In genomic region chr15:31197497-31198414, GRCh38 we compare ENCODE assay signal across 8 cellular contexts.
DNase-seq lines count a peak whose midpoint lies in the region; ATAC-seq and TF ChIP-seq lines count a peak whose summit lies in the region.

No MANE protein-coding gene starts in this region.

- intact Hi-C loops in heart left ventricle (cut with DNase I), result loop anchor here in 2 of 10 donors (2.0 to 10.0 kb wide), 3 partner anchors 53 to 533 kb away; no protein-coding TSS in a partner anchor

- H3K36me3 ChIP-seq in heart left ventricle, result no peaks in the 10 kb centered on the region

- H3K4me1 ChIP-seq in heart left ventricle, result peaks cover 0 to 8% (median 0%) of the 10 kb centered on the region in 12 donors

- no peaks in the 10 kb centered on the region for H3K27me3 Mint-ChIP-seq in activated T-cell treated with anti-CD3 and anti-CD28 coated beads, Interleukin-2, amount 50 U/mL, for 24 hours

- DNase-seq in GM10266 (ENCODE audit: extremely low spot score) (peak; percentile 66), heart left ventricle (peak in 2 of 5 donors; percentile 45 to 76)
- peak; percentile 59 for DNase-seq in activated T-cell treated with anti-CD3 and anti-CD28 coated beads, Interleukin-2, amount 50 U/mL, for 24 hours
- DNase-seq in stimulated activated CD4-positive, alpha-beta T cell treated with anti-CD3 and anti-CD28 coated beads, Interleukin-2, amount 100 ng/mL, for 24 hours, result peak; percentile 62 to 70

- no peaks in the 10 kb centered on the region for H3K27me3 ChIP-seq in heart left ventricle

- WGBS in heart left ventricle, 4 donors, result 52 to 62% (median 54%) methylated on average over 15 of the region's 15 CpGs

- no peak overlapping the region for H3K27ac ChIP-seq in heart left ventricle

- H3K4me3 ChIP-seq in heart left ventricle, result no peak overlapping the region

- H3K4me1 Mint-ChIP-seq in activated T-cell treated with anti-CD3 and anti-CD28 coated beads, Interleukin-2, amount 50 U/mL, for 24 hours (ENCODE audit: low read depth), result peaks cover 14% of the 10 kb centered on the region

- peak; percentile 78 for TF ChIP-seq CTCF in GM10266 (IDR thresholded peaks at IDR 0.05; ENCODE audit: control insufficient read depth, insufficient read depth, low read depth, missing control alignments)
- peak; percentile 63 for TF ChIP-seq CTCF in LNCAP (IDR thresholded peaks at IDR 0.05)
- peak; percentile 13 to 66 (median 38) for TF ChIP-seq CTCF in heart left ventricle (IDR thresholded peaks at IDR 0.05)

- no peaks in the 10 kb centered on the region for H3K9me3 Mint-ChIP-seq in activated T-cell treated with anti-CD3 and anti-CD28 coated beads, Interleukin-2, amount 50 U/mL, for 24 hours

- H3K9me3 ChIP-seq in heart left ventricle, result no peaks in the 10 kb centered on the region

- no peaks in the 10 kb centered on the region for H3K36me3 Mint-ChIP-seq in activated T-cell treated with anti-CD3 and anti-CD28 coated beads, Interleukin-2, amount 50 U/mL, for 24 hours (ENCODE audit: low read depth)

- no peak overlapping the region for H3K27ac Mint-ChIP-seq in activated T-cell treated with anti-CD3 and anti-CD28 coated beads, Interleukin-2, amount 50 U/mL, for 24 hours

- no peak for TF ChIP-seq POLR2A in heart left ventricle (IDR thresholded peaks at IDR 0.05)

- H3K4me3 Mint-ChIP-seq in activated T-cell treated with anti-CD3 and anti-CD28 coated beads, Interleukin-2, amount 50 U/mL, for 24 hours, result no peak overlapping the region

- ATAC-seq in heart left ventricle (no peak), HG02938 (IDR thresholded peaks at IDR 0.05; ENCODE audit: unreplicated experiment) (no peak), HG02588 (IDR thresholded peaks at IDR 0.05; ENCODE audit: unreplicated experiment) (no peak), GM21423 (IDR thresholded peaks at IDR 0.05; ENCODE audit: unreplicated experiment) (no peak)
